ENCODE assay signal across 17 cellular contexts in the genomic region with DNA sequence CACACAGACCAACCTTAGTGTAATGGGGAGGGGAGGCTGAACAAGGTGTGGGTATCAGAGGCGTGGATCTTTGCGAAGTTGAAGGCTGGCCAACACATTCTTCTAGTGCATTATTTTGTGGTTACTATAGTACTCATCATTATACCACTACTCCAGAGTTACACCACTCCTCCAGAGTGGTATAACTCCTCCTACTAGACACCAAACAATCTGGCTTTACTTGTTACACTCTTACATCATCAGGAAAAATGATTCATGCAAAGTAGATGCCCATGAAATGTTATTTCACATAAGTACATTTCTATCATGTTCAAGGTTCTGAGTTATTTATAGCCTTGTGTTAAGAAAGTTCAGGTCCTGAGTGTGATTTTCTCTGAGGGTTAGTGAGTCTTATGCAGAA.
DNase-seq lines count a peak whose midpoint lies in the region; TF ChIP-seq lines count a peak whose summit lies in the region.
"Had no signal": no experiment of that assay in that cellular context is flagged by ENCODE, and none has a peak within 500 bp of the region (broad histone marks: within the 10 kb centered on the region; RNA-seq: fewer than 3 reads in every experiment).

No MANE protein-coding gene starts in this region.

- no peaks in the 10 kb centered on the region for H3K79me2 ChIP-seq in PC-9 (ENCODE audit: low read depth)
- no peaks in the 10 kb centered on the region for H3K79me2 ChIP-seq in trophoblast cell (ENCODE audit: control insufficient read depth, insufficient read depth, low read length, poor library complexity)

- H3K79me1 ChIP-seq in trophoblast cell (ENCODE audit: low read length) = no peaks in the 10 kb centered on the region

- H2AFZ ChIP-seq in PC-9 (no peak overlapping the region), trophoblast cell (ENCODE audit: insufficient read depth, low read length, poor library complexity) (no peak overlapping the region)

- DNase-seq in HPDE6-E6E7 (ENCODE audit: extremely low spot score) (peak; percentile 49), PC-9 (peak; percentile 5 to 44), epithelial cell of esophagus (ENCODE audit: low read depth) (peak; percentile 84), trophoblast cell (peak; percentile 30 to 71), SKM-1 (lab: John Stamatoyannopoulos, UW; ENCODE audit: unreplicated experiment) (no peak), T-helper 2 cell (no peak)
- DNase-seq in stimulated activated CD4-positive, alpha-beta T cell treated with anti-CD3 and anti-CD28 coated beads, Interleukin-2, amount 100 ng/mL, for 24 hours = no peak
- DNase-seq: activated CD4-positive, alpha-beta T cell treated with anti-CD3 and anti-CD28 coated beads, Interleukin-2, amount 50 U/mL, for 1 hour; CD4-positive, CD25-positive, alpha-beta regulatory T cell; colonic mucosa; Kasumi-1; NCI-H1092 treated with DMSO at 0.1 percent for 48 hours; NCI-H2029; NCI-H2227 treated with DMSO at 0.1 percent for 48 hours had no signal

- H3K4me1 ChIP-seq in PC-9 (replicated peaks; ENCODE audit: insufficient read depth) (peaks cover 4% of the 10 kb centered on the region; the same call in 1 of the 2 replicates), trophoblast cell (ENCODE audit: control insufficient read depth in 1 of 2, insufficient read depth in 2 of 2, low read length in 2 of 2) (no peaks in the 10 kb centered on the region)
- H3K4me1 ChIP-seq: colonic mucosa, SJSA1, vagina had no signal

- H3F3A ChIP-seq in PC-9 (ENCODE audit: insufficient read depth, low read depth) = no peaks in the 10 kb centered on the region

- no peak overlapping the region for H4K91ac ChIP-seq in trophoblast cell (ENCODE audit: low read depth, low read length)

- H3K27me3 ChIP-seq in PC-9 (ENCODE audit: insufficient read depth, low read depth) (no peaks in the 10 kb centered on the region), trophoblast cell (ENCODE audit: insufficient read depth, low read length) (no peaks in the 10 kb centered on the region)
- H3K27me3 ChIP-seq: colonic mucosa, SJSA1, vagina had no signal

- BruUV-seq in PC-9 (replicated peaks; lab: Mats Ljungman, UMichigan) = no TSS peak

- POLR2A ChIA-PET in PC-9 (lab: Charles Lee; ENCODE audit: unreplicated experiment) = no interaction called here

- H3K23ac ChIP-seq in trophoblast cell (ENCODE audit: low read length) = no peak overlapping the region

- H3K4me3 ChIP-seq in PC-9 (no peak overlapping the region), epithelial cell of esophagus (ENCODE audit: low read length) (no peak overlapping the region), trophoblast cell (ENCODE audit: low read depth, low read length) (no peak overlapping the region)
- H3K4me3 ChIP-seq: colonic mucosa, SJSA1, vagina had no signal

- H4K8ac ChIP-seq in trophoblast cell (ENCODE audit: low read depth, low read length) = no peak overlapping the region

- H3K18ac ChIP-seq in trophoblast cell (ENCODE audit: low read length) = no peak overlapping the region

- H3K27ac ChIP-seq in PC-9 = no peak overlapping the region
- H3K27ac ChIP-seq in trophoblast cell (ENCODE audit: low read depth, low read length) = no peak overlapping the region
- H3K27ac ChIP-seq: colonic mucosa, SJSA1, vagina, VCaP had no signal

- H3K9me3 ChIP-seq in PC-9 (ENCODE audit: insufficient read depth, low read depth) = no peaks in the 10 kb centered on the region; the same call in 1 of the 2 replicates
- H3K9me3 ChIP-seq in trophoblast cell (ENCODE audit: insufficient read depth, low read depth, low read length) = no peaks in the 10 kb centered on the region
- H3K9me3 ChIP-seq: colonic mucosa, SJSA1, vagina had no signal

- H4K20me1 ChIP-seq in PC-9 (ENCODE audit: insufficient read depth) = no peaks in the 10 kb centered on the region

- H3K36me3 ChIP-seq in PC-9 (ENCODE audit: low read depth) = no peaks in the 10 kb centered on the region
- H3K36me3 ChIP-seq in trophoblast cell (ENCODE audit: control insufficient read depth in 1 of 2, insufficient read depth in 2 of 2, low read length in 2 of 2) = no peaks in the 10 kb centered on the region
- H3K36me3 ChIP-seq: colonic mucosa, SJSA1, vagina had no signal

- H3K9me2 ChIP-seq in PC-9 (ENCODE audit: insufficient read depth) = no peaks in the 10 kb centered on the region

- no peak overlapping the region for H3K14ac ChIP-seq in trophoblast cell (ENCODE audit: low read length)

- intact Hi-C loops in PC-9 (cut with micrococcal nuclease; ENCODE audit: unreplicated experiment) = no loop called here

- H3K9ac ChIP-seq in trophoblast cell (ENCODE audit: low read length) = no peak overlapping the region

- no peak overlapping the region for H3K4ac ChIP-seq in trophoblast cell (ENCODE audit: low read depth, low read length)

- H2BK5ac ChIP-seq in trophoblast cell (ENCODE audit: low read depth, low read length, poor library complexity) = no peak overlapping the region

- H2BK12ac ChIP-seq in trophoblast cell (ENCODE audit: low read length) = no peak overlapping the region

- H2BK120ac ChIP-seq in trophoblast cell (ENCODE audit: insufficient read depth, low read length, poor library complexity) = no peak overlapping the region

- TF ChIP-seq CTCF in PC-9 (conservative IDR thresholded peaks at IDR 0.05) = no peak
- no peak for TF ChIP-seq CTCF in epithelial cell of esophagus (IDR thresholded peaks at IDR 0.05; ENCODE audit: insufficient read depth, low read depth, low read length, missing control alignments)

- H4K12ac ChIP-seq in trophoblast cell (ENCODE audit: low read depth, low read length) = no peak overlapping the region

- no CpG with 5 or more reads among the region's 2 CpGs for WGBS in trophoblast cell (ENCODE audit: extremely low coverage, insufficient coverage, insufficient read length)

- H3K4me2 ChIP-seq in PC-9 = no peak overlapping the region
- no peak overlapping the region for H3K4me2 ChIP-seq in trophoblast cell (ENCODE audit: low read length)

- H2AK5ac ChIP-seq in trophoblast cell (ENCODE audit: low read length) = no peak overlapping the region

- CTCF ChIA-PET in PC-9 (lab: Charles Lee) = no interaction called here

Comparison
In these comparisons a context has a peak if more than half of its experiments do, and no peak if none do; other contexts are left out.
1. DNase-seq: peak in HPDE6-E6E7 (single experiment), PC-9 (2 of 2), epithelial cell of esophagus (single experiment) and trophoblast cell (2 of 2); none in SKM-1 (single experiment), stimulated activated CD4-positive, alpha-beta T cell treated with anti-CD3 and anti-CD28 coated beads, Interleukin-2, amount 100 ng/mL, for 24 hours (0 of 2) and T-helper 2 cell (0 of 5).